30 cellular contexts compared by ENCODE assay signal in genomic region chr6:129516005-129516404, GRCh38.
"Had no signal": no experiment of that assay in that cellular context is flagged by ENCODE, and none has a peak within 500 bp of the region (broad histone marks: within the 10 kb centered on the region; RNA-seq: fewer than 3 reads in every experiment).

No MANE protein-coding gene starts in this region.

- DNase-seq: dermis blood vessel endothelial cell; effector memory CD4-positive, alpha-beta T cell; erythroblast; esophagus squamous epithelium; foreskin fibroblast; gastrocnemius medialis; head of caudate nucleus; left cardiac atrium; mesenchymal stem cell; mucosa of descending colon; naive B cell; right lobe of liver; stimulated activated CD4-positive, alpha-beta T cell treated with anti-CD3 and anti-CD28 coated beads, Interleukin-12 subunit alpha, Interleukin-12 subunit beta, amount 100 ng/mL, for 4 hours; stimulated activated CD4-positive, alpha-beta T cell treated with anti-CD3 and anti-CD28 coated beads, Interleukin-1b, Interleukin-23, amount 100 ng/mL, for 48 hours; stimulated activated CD4-positive, alpha-beta T cell treated with anti-CD3 and anti-CD28 coated beads, Interleukin-4, amount 100 ng/mL, for 1 hour; stimulated activated naive CD4-positive, alpha-beta T cell treated with Interleukin-2 at 50 U/mL for 16 hours; stomach; thyroid gland had no signal

- H3K4me1 ChIP-seq: esophagus squamous epithelium, neural progenitor cell, parathyroid adenoma, right lobe of liver, stomach had no signal

- H3K36me3 Mint-ChIP-seq: naive B cell; natural killer cell treated with Interleukin-12 subunit alpha and Interleukin-12 subunit beta and Interleukin-15 and Interleukin-18, amount 100 ng/mL, for 72 hours; neural progenitor cell; stimulated activated effector memory CD8-positive, alpha-beta T cell treated with anti-CD3 and anti-CD28 coated beads, Interleukin-12 subunit alpha, Interleukin-12 subunit beta, amount 100 ng/mL, for 72 hours had no signal

- H2AFZ ChIP-seq: neural progenitor cell, parathyroid adenoma had no signal

- H3K79me2 ChIP-seq: parathyroid adenoma had no signal

- H3K27ac Mint-ChIP-seq: naive B cell; natural killer cell treated with Interleukin-12 subunit alpha and Interleukin-12 subunit beta and Interleukin-15 and Interleukin-18, amount 100 ng/mL, for 72 hours; neural progenitor cell; progenitor cell of endocrine pancreas; stimulated activated effector memory CD8-positive, alpha-beta T cell treated with anti-CD3 and anti-CD28 coated beads, Interleukin-12 subunit alpha, Interleukin-12 subunit beta, amount 100 ng/mL, for 72 hours; type B pancreatic cell had no signal

- H3K4me1 Mint-ChIP-seq: naive B cell; stimulated activated effector memory CD8-positive, alpha-beta T cell treated with anti-CD3 and anti-CD28 coated beads, Interleukin-12 subunit alpha, Interleukin-12 subunit beta, amount 100 ng/mL, for 72 hours had no signal

- H3K27me3 ChIP-seq: esophagus squamous epithelium, gastrocnemius medialis, left lung, neural progenitor cell, right lobe of liver, stomach, thyroid gland had no signal

- H3K36me3 ChIP-seq: left lung, neural progenitor cell, right lobe of liver, thyroid gland had no signal

- H3K4me3 Mint-ChIP-seq: mesothelial cell of epicardium; naive B cell; natural killer cell treated with Interleukin-12 subunit alpha and Interleukin-12 subunit beta and Interleukin-15 and Interleukin-18, amount 100 ng/mL, for 72 hours; neural progenitor cell; stimulated activated effector memory CD8-positive, alpha-beta T cell treated with anti-CD3 and anti-CD28 coated beads, Interleukin-12 subunit alpha, Interleukin-12 subunit beta, amount 100 ng/mL, for 72 hours; type B pancreatic cell had no signal

- H3K27ac ChIP-seq: coronary artery, esophagus squamous epithelium, gastrocnemius medialis, left lung, neural progenitor cell, parathyroid adenoma, right lobe of liver, stomach, thyroid gland had no signal

- H3K4me2 ChIP-seq: neural progenitor cell, smooth muscle cell had no signal

- H3K27me3 Mint-ChIP-seq: natural killer cell treated with Interleukin-12 subunit alpha and Interleukin-12 subunit beta and Interleukin-15 and Interleukin-18, amount 100 ng/mL, for 72 hours; progenitor cell of endocrine pancreas; type B pancreatic cell had no signal

- H3K9me3 ChIP-seq: esophagus squamous epithelium, gastrocnemius medialis, left lung, mucosa of descending colon, right lobe of liver, stomach, thyroid gland had no signal

- H3K9ac ChIP-seq: neural progenitor cell, parathyroid adenoma had no signal

- FAIRE-seq: endometrium, islet of Langerhans had no signal

- H3K4me3 ChIP-seq: coronary artery, esophagus squamous epithelium, gastrocnemius medialis, left lung, mucosa of descending colon, neural progenitor cell, right lobe of liver, smooth muscle cell, stomach, thyroid gland had no signal

- H3K9me3 Mint-ChIP-seq: mesothelial cell of epicardium; naive B cell; natural killer cell treated with Interleukin-12 subunit alpha and Interleukin-12 subunit beta and Interleukin-15 and Interleukin-18, amount 100 ng/mL, for 72 hours; neural progenitor cell; stimulated activated effector memory CD8-positive, alpha-beta T cell treated with anti-CD3 and anti-CD28 coated beads, Interleukin-12 subunit alpha, Interleukin-12 subunit beta, amount 100 ng/mL, for 72 hours; type B pancreatic cell had no signal

- ATAC-seq: gastrocnemius medialis; mucosa of descending colon; natural killer cell treated with Interleukin-12 subunit alpha and Interleukin-12 subunit beta and Interleukin-15 and Interleukin-18, amount 100 ng/mL, for 72 hours; right lobe of liver; stimulated activated effector memory CD8-positive, alpha-beta T cell treated with anti-CD3 and anti-CD28 coated beads, Interleukin-12 subunit alpha, Interleukin-12 subunit beta, amount 100 ng/mL, for 72 hours had no signal
